Comparison of ENCODE assay signal across 20 cellular contexts in genomic region chr14:104297313-104297704, GRCh38.
A peak's percentile ranks its signal among the peaks of the same experiment; 100 is the strongest.
DNase-seq lines count a peak whose midpoint lies in the region; ATAC-seq and TF ChIP-seq lines count a peak whose summit lies in the region.
"Had no signal": no experiment of that assay in that cellular context is flagged by ENCODE, and none has a peak within 500 bp of the region (broad histone marks: within the 10 kb centered on the region; RNA-seq: fewer than 3 reads in every experiment).

No MANE protein-coding gene starts in this region.

- H3K79me2 ChIP-seq in MM.1S (ENCODE audit: low read length) = no peaks in the 10 kb centered on the region

- H3K9ac ChIP-seq in MM.1S (ENCODE audit: low read length) = no peak overlapping the region

- TF ChIP-seq CTCF in coronary artery (IDR thresholded peaks at IDR 0.05) = no peak
- no peak for TF ChIP-seq CTCF in lower lobe of right lung (IDR thresholded peaks at IDR 0.05)
- TF ChIP-seq CTCF in MM.1S (IDR thresholded peaks at IDR 0.05; ENCODE audit: low read length) = no peak

- H3K4me1 ChIP-seq in lower lobe of right lung (peaks cover 3% of the 10 kb centered on the region), MM.1S (ENCODE audit: low read length) (no peaks in the 10 kb centered on the region)

- H3K27ac ChIP-seq in coronary artery (no peak overlapping the region), lower lobe of right lung (no peak overlapping the region), MM.1S (ENCODE audit: low read length) (no peak overlapping the region)
- H3K27ac ChIP-seq: RWPE1 had no signal

- no peaks in the 10 kb centered on the region for H3K9me2 ChIP-seq in MM.1S (replicated peaks; ENCODE audit: insufficient read depth, low read length)

- no peak overlapping the region for H3K4me2 ChIP-seq in MM.1S (ENCODE audit: low read depth, low read length)

- H2AFZ ChIP-seq in MM.1S (ENCODE audit: low read length) = no peak overlapping the region

- ATAC-seq in Right ventricle myocardium superior (ENCODE audit: poor library complexity) (no peak), lower lobe of right lung (no peak), GM21576 (IDR thresholded peaks at IDR 0.05; ENCODE audit: unreplicated experiment) (no peak)
- ATAC-seq: K562 had no signal

- DNase-seq in Right ventricle myocardium superior (peak; percentile 9), cardiac septum (ENCODE audit: low spot score) (no peak), coronary artery (ENCODE audit: low spot score) (peak; percentile 46), lower lobe of right lung (peak; percentile 21), NCI-H2107 treated with DMSO at 0.1 percent for 48 hours (lab: John Stamatoyannopoulos, UW; ENCODE audit: unreplicated experiment) (no peak), MM.1S (no peak)
- DNase-seq: DMS53, GF-D8, H7, MG63, NCI-H1048, NCI-H1417 treated with DMSO at 0.1 percent for 48 hours, NCI-H187, NCI-H2227 treated with DMSO at 0.1 percent for 48 hours, NCI-H510A, NCI-H748 treated with DMSO at 0.1 percent for 48 hours had no signal

- H3K27me3 ChIP-seq in lower lobe of right lung (ENCODE audit: low read depth) = peaks cover 11% of the 10 kb centered on the region
- peaks cover 27% of the 10 kb centered on the region for H3K27me3 ChIP-seq in MM.1S (replicated peaks; ENCODE audit: insufficient read depth, low read length)
- H3K27me3 ChIP-seq: MG63, SJCRH30 had no signal

- intact Hi-C loops in Right ventricle myocardium superior (cut with DNase I) (no loop called here), cardiac septum (cut with DNase I) (no loop called here), lower lobe of right lung (cut with DNase I) (no loop called here)

- H3K36me3 ChIP-seq in lower lobe of right lung (no peaks in the 10 kb centered on the region), MM.1S (replicated peaks; ENCODE audit: insufficient read depth, low read length) (no peaks in the 10 kb centered on the region)
- H3K36me3 ChIP-seq: MG63, SJCRH30 had no signal

- H3K9me3 ChIP-seq in lower lobe of right lung = no peaks in the 10 kb centered on the region
- H3K9me3 ChIP-seq in MM.1S (replicated peaks; ENCODE audit: insufficient read depth, low read length) = no peaks in the 10 kb centered on the region
- H3K9me3 ChIP-seq: MG63, SJCRH30 had no signal

- H3K4me3 ChIP-seq in coronary artery = no peak overlapping the region
- no peak overlapping the region for H3K4me3 ChIP-seq in lower lobe of right lung
- no peak overlapping the region for H3K4me3 ChIP-seq in MM.1S (ENCODE audit: low read length)
- H3K4me3 ChIP-seq: K562, MG63, SJCRH30 had no signal

- no peaks in the 10 kb centered on the region for H4K20me1 ChIP-seq in MM.1S (ENCODE audit: insufficient read depth, low read length)

- H3F3A ChIP-seq in MM.1S (ENCODE audit: insufficient read depth, low read length) = no peaks in the 10 kb centered on the region

Comparison
In these comparisons a context has a peak if more than half of its experiments do, and no peak if none do; other contexts are left out.
1. DNase-seq: peak in Right ventricle myocardium superior (single experiment), coronary artery (single experiment) and lower lobe of right lung (single experiment); none in cardiac septum (single experiment), NCI-H2107 treated with DMSO at 0.1 percent for 48 hours (single experiment) and MM.1S (single experiment).